Comparison of ENCODE assay signal across 8 cellular contexts in genomic region chr15:69760890-69761568, GRCh38.
A peak's percentile ranks its signal among the peaks of the same experiment; 100 is the strongest.
DNase-seq lines count a peak whose midpoint lies in the region; ATAC-seq and TF ChIP-seq lines count a peak whose summit lies in the region.

No MANE protein-coding gene starts in this region.

- H3K27me3 ChIP-seq in SJSA1 (replicated peaks) (no peaks in the 10 kb centered on the region), heart right ventricle (peaks cover 0 to 28% (median 7%) of the 10 kb centered on the region in 7 donors)

- H3K4me1 ChIP-seq in SJSA1 (replicated peaks), result peaks cover 50% of the 10 kb centered on the region
- peaks cover 0 to 59% (median 0%) of the 10 kb centered on the region in 9 donors for H3K4me1 ChIP-seq in heart right ventricle

- intact Hi-C loops in heart right ventricle (cut with DNase I), result loop anchor here in 1 of 10 donors (10.0 kb wide), 1 partner anchor 334 kb away; the partner anchor contains the start of gene TLE3

- DNase-seq in GDM1 (lab: John Stamatoyannopoulos, UW) (peak; percentile 83), SJSA1 (ENCODE audit: low read depth in 1 of 2, low spot score in 2 of 2) (peak; percentile 96 to 98), heart right ventricle (peak in 1 of 2 donors; percentile 20), NCI-H1694 (lab: John Stamatoyannopoulos, UW) (no peak)
- DNase-seq in activated naive CD4-positive, alpha-beta T cell (lab: John Stamatoyannopoulos, UW), result peak; percentile 36 to 61 (median 44)
- DNase-seq in stimulated activated CD4-positive, alpha-beta T cell treated with anti-CD3 and anti-CD28 coated beads, Interleukin-1b, Interleukin-23, amount 100 ng/mL, for 1 hour (ENCODE audit: low read depth in 2 of 2), result peak; percentile 39 to 71

- H3K4me3 ChIP-seq in SJSA1, result no peak overlapping the region
- peak overlapping the region in 1 of 10 donors; percentile 13 for H3K4me3 ChIP-seq in heart right ventricle

- ATAC-seq in HG03045 (IDR thresholded peaks at IDR 0.05; ENCODE audit: unreplicated experiment) (peak; percentile 67), heart right ventricle (peak; percentile 47 to 91 (median 74)), HG03139 (IDR thresholded peaks at IDR 0.05; ENCODE audit: unreplicated experiment) (no peak)

- TF ChIP-seq CTCF in heart right ventricle (IDR thresholded peaks at IDR 0.05), result no peak

- no peaks in the 10 kb centered on the region for H3K36me3 ChIP-seq in SJSA1
- no peaks in the 10 kb centered on the region for H3K36me3 ChIP-seq in heart right ventricle

- H3K9me3 ChIP-seq in SJSA1 (replicated peaks) (no peaks in the 10 kb centered on the region), heart right ventricle (no peaks in the 10 kb centered on the region)

- H3K27ac ChIP-seq in SJSA1, result peak overlapping the region; percentile 90
- H3K27ac ChIP-seq in heart right ventricle, result peak overlapping the region in 2 of 10 donors; percentile 9 to 95

- WGBS in heart right ventricle, 2 donors, result 61 to 64% methylated on average over 7 of the region's 7 CpGs
